Comparison of ENCODE assay signal across 8 cellular contexts in genomic region chr2:221573430-221574230, GRCh38. TPM values are rescaled to one million over a fixed set of nuclear protein-coding genes. Genes with fewer than 3 reads are reported as not detected.
DNase-seq lines count a peak whose midpoint lies in the region; ATAC-seq and TF ChIP-seq lines count a peak whose summit lies in the region.

No MANE protein-coding gene starts in this region.

- H3K36me3 ChIP-seq in DND-41 (ENCODE audit: insufficient read depth, low read length) (no peaks in the 10 kb centered on the region), stomach (no peaks in the 10 kb centered on the region)

- intact Hi-C loops in stomach (cut with DNase I; ENCODE audit: low total_unique reads): loop anchor here (5.0 kb wide), 1 partner anchor 886 kb away; no protein-coding TSS in a partner anchor

- no peak overlapping the region for H3K9ac ChIP-seq in DND-41 (ENCODE audit: low read depth, low read length)

- H3K79me2 ChIP-seq in DND-41 (ENCODE audit: insufficient read depth, low read length): no peaks in the 10 kb centered on the region

- H3K4me2 ChIP-seq in DND-41 (ENCODE audit: insufficient read depth, low read length): no peak overlapping the region

- no peak for TF ChIP-seq EP300 in stomach (IDR thresholded peaks at IDR 0.05)

- TF ChIP-seq CTCF in DND-41 (IDR thresholded peaks at IDR 0.05; ENCODE audit: borderline replicate concordance, extremely low read depth, low read length, poor library complexity, severe bottlenecking) (peak; percentile 66), foreskin fibroblast (IDR thresholded peaks at IDR 0.05; ENCODE audit: low read depth, low read length) (peak; percentile 96), neural crest cell (conservative IDR thresholded peaks at IDR 0.05) (peak; percentile 99), stomach (IDR thresholded peaks at IDR 0.05) (peak in 6 of 7 experiments; percentile 77 to 99 (median 96))

- H3K4me1 Mint-ChIP-seq in neural crest cell: peaks cover 35% of the 10 kb centered on the region

- DNase-seq in DND-41 (peak; percentile 23), KG1 (lab: John Stamatoyannopoulos, UW) (peak; percentile 40), RPMI8226 (peak; percentile 62), activated gamma-delta T cell (lab: John Stamatoyannopoulos, UW) (peak; percentile 66), foreskin fibroblast (peak; percentile 67 to 92), neural crest cell (ENCODE audit: low read depth, low spot score) (peak; percentile 97), stomach (peak; percentile 89)

- no peak for TF ChIP-seq POLR2A in stomach (IDR thresholded peaks at IDR 0.05)

- peak overlapping the region; percentile 97 for H3K27ac Mint-ChIP-seq in neural crest cell (ENCODE audit: unreplicated experiment)

- H3K4me1 ChIP-seq in DND-41 (ENCODE audit: insufficient read depth, low read length) (no peaks in the 10 kb centered on the region), stomach (peaks cover 0 to 58% (median 35%) of the 10 kb centered on the region in 4 donors)

- no peak overlapping the region for H2AFZ ChIP-seq in DND-41 (ENCODE audit: low read depth, low read length)

- peak overlapping the region; percentile 100 for H3K4me3 Mint-ChIP-seq in neural crest cell

- H3K27ac ChIP-seq in DND-41 (ENCODE audit: low read length) (no peak overlapping the region), stomach (peak overlapping the region; percentile 26 to 85 (median 79))

- H3K27me3 ChIP-seq in DND-41 (ENCODE audit: insufficient read depth, low read length, poor library complexity) (no peaks in the 10 kb centered on the region), stomach (peaks cover 0 to 70% (median 42%) of the 10 kb centered on the region in 3 donors)

- peaks cover 8% of the 10 kb centered on the region for H3K36me3 Mint-ChIP-seq in neural crest cell (ENCODE audit: low read depth)

- H4K20me1 ChIP-seq in DND-41 (ENCODE audit: insufficient read depth, low read length): no peaks in the 10 kb centered on the region

- no peaks in the 10 kb centered on the region for H3K9me3 Mint-ChIP-seq in neural crest cell

- WGBS in stomach, 5 donors: 0 to 1% (median 1%) methylated on average over 34 to 63 of the region's 63 CpGs

- peaks cover 67% of the 10 kb centered on the region for H3K27me3 Mint-ChIP-seq in neural crest cell (ENCODE audit: low read depth)

- H3K9me3 ChIP-seq in DND-41 (ENCODE audit: insufficient read depth, low read length, severe bottlenecking) (peaks cover 4% of the 10 kb centered on the region), stomach (no peaks in the 10 kb centered on the region)

- peak; percentile 58; the same call in 2 of the 3 replicates for ATAC-seq in DND-41 (ENCODE audit: insufficient read depth, low read depth)
- peak; percentile 66 for ATAC-seq in GM21786 (IDR thresholded peaks at IDR 0.05; ENCODE audit: unreplicated experiment)

- H3K4me3 ChIP-seq in DND-41 (ENCODE audit: low read depth in 1 of 2, low read length in 2 of 2) (no peak overlapping the region), foreskin fibroblast (ENCODE audit: low read depth in 1 of 2, low read length in 2 of 2) (peak overlapping the region; percentile 85 to 87), stomach (peak overlapping the region; percentile 64 to 77 (median 74))

RNA-seq across cellular contexts. Expression of gene EPHA4, which starts 1.5 kb away (rescaled TPM):
- 105 and 108 TPM in 2 replicates for total RNA-seq in neural crest cell
- total RNA-seq in stomach: 10 to 100 TPM in 3 of 5 donors, 1 to 10 TPM in 2; 1.2 to 28.1 (median 11.0) TPM
- polyA plus RNA-seq in stomach: 1 to 10 TPM in 1 of 3 donors, under 1 TPM in 1, not detected in 1; 0.56 to 5.8 TPM

Comparison
In these comparisons a context has a peak if more than half of its experiments do, and no peak if none do; other contexts are left out.
1. DNase-seq: peak in every context shown above with its lines; median percentile 97 in neural crest cell; 89 in stomach; 80 in foreskin fibroblast; 66 in activated gamma-delta T cell; 62 in RPMI8226; 40 in KG1; 23 in DND-41.
2. H3K4me3 ChIP-seq: peak in foreskin fibroblast (2 of 2) and stomach (4 of 4); none in DND-41 (0 of 2).
3. Peak in every context shown above with its lines, with median percentiles within 50 percentile points of each other: CTCF ChIP-seq.